In genomic region chr1:151992345-151993083, GRCh38 we compare ENCODE assay signal across 8 cellular contexts. TPM values are rescaled to one million over a fixed set of nuclear protein-coding genes. Genes with fewer than 3 reads are reported as not detected.
A peak's percentile ranks its signal among the peaks of the same experiment; 100 is the strongest.
DNase-seq lines count a peak whose midpoint lies in the region; ATAC-seq and TF ChIP-seq lines count a peak whose summit lies in the region.

No MANE protein-coding gene starts in this region.

- POLR2A ChIA-PET in AG04449 (lab: Yijun Ruan, JAX), result interaction anchor here (0.7 to 2.5 kb wide), 7 partner anchors 9 to 57 kb away, joined by 3 to 13 read pairs (median 5); partner anchors contain the start of gene S100A11

- in situ Hi-C loops in SK-MEL-5 (cut with HindIII; ENCODE audit: low pct_unique_long_range_greater_than_20kb, low sequenced_read_pairs), result no loop called here

- H3K4me3 ChIP-seq in AG04449 (ENCODE audit: low read depth, low read length), result peak overlapping the region; percentile 94
- peak overlapping the region; percentile 92 for H3K4me3 ChIP-seq in HFF-Myc (replicated peaks; ENCODE audit: low read depth, low read length)

- H3K9me3 Mint-ChIP-seq in chondrocyte (ENCODE audit: low read depth), result no peaks in the 10 kb centered on the region
- H3K9me3 Mint-ChIP-seq in stimulated activated naive B cell treated with anti-CD40 and anti-IgM and Interleukin-4, amounts not matched to agents 10 μg/mL and 1 μg/mL and 100 μg/mL, for 72 hours, result no peaks in the 10 kb centered on the region

- H3K27me3 Mint-ChIP-seq in chondrocyte (ENCODE audit: low read depth), result no peaks in the 10 kb centered on the region
- no peaks in the 10 kb centered on the region for H3K27me3 Mint-ChIP-seq in stimulated activated naive B cell treated with anti-CD40 and anti-IgM and Interleukin-4, amounts not matched to agents 10 μg/mL and 1 μg/mL and 100 μg/mL, for 72 hours

- H3K27ac Mint-ChIP-seq in chondrocyte (ENCODE audit: unreplicated experiment), result peak overlapping the region; percentile 99
- H3K27ac Mint-ChIP-seq in stimulated activated naive B cell treated with anti-CD40 and anti-IgM and Interleukin-4, amounts not matched to agents 10 μg/mL and 1 μg/mL and 100 μg/mL, for 72 hours, result peak overlapping the region; percentile 96

- CTCF ChIA-PET in AG04449 (lab: Yijun Ruan, JAX), result interaction anchor here (0.6 to 2.9 kb wide), 11 partner anchors 9 to 1517 kb away, joined by 3 to 20 read pairs (median 5); no protein-coding TSS in a partner anchor

- TF ChIP-seq CTCF in AG04449 (IDR thresholded peaks at IDR 0.05; ENCODE audit: insufficient read depth, low read length, missing control alignments) (no peak), HFF-Myc (IDR thresholded peaks at IDR 0.05; ENCODE audit: low read depth, low read length, missing control alignments) (no peak), chondrocyte (IDR thresholded peaks at IDR 0.05) (no peak)

- no peaks in the 10 kb centered on the region for H3K36me3 Mint-ChIP-seq in chondrocyte (ENCODE audit: low read depth)
- no peaks in the 10 kb centered on the region for H3K36me3 Mint-ChIP-seq in stimulated activated naive B cell treated with anti-CD40 and anti-IgM and Interleukin-4, amounts not matched to agents 10 μg/mL and 1 μg/mL and 100 μg/mL, for 72 hours

- DNase-seq in AG04449 (ENCODE audit: low read depth, low spot score), result no peak
- peak; percentile 96 for DNase-seq in HFF-Myc (ENCODE audit: extremely low read depth, low read depth)
- peak; percentile 83 for DNase-seq in SK-MEL-5 (ENCODE audit: low read depth, low spot score)
- DNase-seq in chondrocyte (ENCODE audit: low spot score), result no peak
- DNase-seq in kidney tubule cell (ENCODE audit: low spot score), result peak; percentile 100
- DNase-seq in stimulated activated naive B cell treated with anti-CD40 and anti-IgM and Interleukin-4, amounts not matched to agents 10 μg/mL and 1 μg/mL and 100 μg/mL, for 72 hours, result peak; percentile 39
- no peak for DNase-seq in NCI-H774 (lab: John Stamatoyannopoulos, UW)
- no peak for DNase-seq in NCI-H1436 (lab: John Stamatoyannopoulos, UW)

- peak; percentile 20 to 30 for ATAC-seq in stimulated activated naive B cell treated with anti-CD40 and anti-IgM and Interleukin-4, amounts not matched to agents 10 μg/mL and 1 μg/mL and 100 μg/mL, for 72 hours (replicated peaks)

- H3K4me3 Mint-ChIP-seq in chondrocyte (ENCODE audit: unreplicated experiment), result peak overlapping the region; percentile 88
- peak overlapping the region; percentile 95 to 96 for H3K4me3 Mint-ChIP-seq in stimulated activated naive B cell treated with anti-CD40 and anti-IgM and Interleukin-4, amounts not matched to agents 10 μg/mL and 1 μg/mL and 100 μg/mL, for 72 hours

- peaks cover 67% of the 10 kb centered on the region for H3K4me1 Mint-ChIP-seq in chondrocyte (ENCODE audit: low read depth)
- H3K4me1 Mint-ChIP-seq in stimulated activated naive B cell treated with anti-CD40 and anti-IgM and Interleukin-4, amounts not matched to agents 10 μg/mL and 1 μg/mL and 100 μg/mL, for 72 hours, result peaks cover 13 to 41% of the 10 kb centered on the region in 2 donors

RNA-seq across cellular contexts. Expression of gene S100A10, which starts 1.1 kb away (rescaled TPM):
- 89.9 and 118 TPM in 2 replicates for total RNA-seq in SK-MEL-5 (2014; rRNA removed; shearing (Covaris generic))
- 152 and 205 TPM in 2 replicates for polyA plus RNA-seq in SK-MEL-5 (2015; cell fraction: cytosol; rRNA removed)
- 28.1 and 39.9 TPM in 2 replicates for polyA plus RNA-seq in SK-MEL-5 (2015; cell fraction: nucleus; rRNA removed)
- 454 to 578 TPM (median 560 TPM) in 3 replicates for total RNA-seq in chondrocyte

RNA-seq across cellular contexts. Expression of gene S100A11, which starts 44.3 kb away (rescaled TPM):
- total RNA-seq in SK-MEL-5 (2014; rRNA removed; shearing (Covaris generic)), result 566 and 602 TPM in 2 replicates
- 811 and 1,195 TPM in 2 replicates for polyA plus RNA-seq in SK-MEL-5 (2015; cell fraction: cytosol; rRNA removed)
- 71.8 and 79.3 TPM in 2 replicates for polyA plus RNA-seq in SK-MEL-5 (2015; cell fraction: nucleus; rRNA removed)
- 546 to 749 TPM (median 741 TPM) in 3 replicates for total RNA-seq in chondrocyte

Comparison
In these comparisons a context has a peak if more than half of its experiments do, and no peak if none do; other contexts are left out.
1. DNase-seq: peak in HFF-Myc (single experiment), SK-MEL-5 (single experiment), kidney tubule cell (single experiment) and stimulated activated naive B cell treated with anti-CD40 and anti-IgM and Interleukin-4, amounts not matched to agents 10 μg/mL and 1 μg/mL and 100 μg/mL, for 72 hours (single experiment); none in AG04449 (single experiment), chondrocyte (single experiment), NCI-H774 (single experiment) and NCI-H1436 (single experiment).